ENCODE assay signal across 8 cellular contexts in the genomic region with DNA sequence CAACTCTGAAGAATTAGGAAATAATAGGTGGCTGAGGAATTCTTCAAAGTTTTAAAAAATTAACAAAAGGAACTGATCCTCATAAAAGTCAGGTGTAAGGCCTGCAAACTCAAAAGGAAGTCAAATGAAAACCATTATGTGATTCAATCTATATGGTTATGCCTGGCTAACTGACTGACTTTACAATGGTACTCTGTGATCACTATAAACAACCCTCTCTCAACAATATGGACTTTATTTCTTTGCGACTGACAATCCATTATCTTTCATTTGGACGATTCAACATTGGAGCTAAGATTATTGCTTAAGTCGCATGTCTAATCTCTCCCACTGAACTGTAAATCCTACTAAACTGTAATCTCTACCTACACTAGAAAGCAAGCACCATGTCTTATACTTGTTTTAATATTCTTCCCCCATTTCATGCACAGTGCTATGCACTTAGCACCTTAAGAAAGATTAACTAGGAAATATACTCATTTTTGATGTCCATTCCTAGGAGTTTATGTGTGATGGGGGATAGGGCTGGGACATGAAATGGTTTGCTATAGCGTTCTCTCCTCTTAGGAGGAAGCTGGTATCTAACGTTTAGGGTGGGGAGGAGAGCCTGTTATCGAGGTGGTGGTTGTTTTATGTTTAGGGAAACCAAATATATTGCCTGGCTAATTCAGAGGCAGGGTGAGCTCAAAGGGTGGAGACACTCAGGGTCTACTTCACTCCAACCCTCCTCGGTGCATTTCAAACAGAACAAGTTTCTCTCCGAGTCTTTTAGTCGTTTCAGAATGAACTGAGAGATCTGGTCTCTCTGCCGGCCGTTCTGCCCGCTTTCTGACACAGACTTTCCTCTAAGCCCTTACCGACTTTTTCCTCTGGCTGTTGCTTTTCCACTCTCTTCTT. TPM values are rescaled to one million over a fixed set of nuclear protein-coding genes. Genes with fewer than 3 reads are reported as not detected.
DNase-seq lines count a peak whose midpoint lies in the region; ATAC-seq and TF ChIP-seq lines count a peak whose summit lies in the region.

No MANE protein-coding gene starts in this region.

- no peaks in the 10 kb centered on the region for H3K27me3 Mint-ChIP-seq in stimulated activated naive B cell treated with anti-CD40 and anti-IgM and Interleukin-4, amounts not matched to agents 10 μg/mL and 1 μg/mL and 100 μg/mL, for 72 hours

- peak overlapping the region; percentile 94 for H3K27ac ChIP-seq in RWPE1
- H3K27ac ChIP-seq in caudate nucleus (ENCODE audit: low read depth, low read length): peak overlapping the region; percentile 98

- POLR2A ChIA-PET in RWPE1 (lab: Yijun Ruan, JAX; ENCODE audit: low non-redundant PET): interaction anchor here (0.5 to 0.6 kb wide), 3 partner anchors 28 to 140 kb away, joined by 3 to 4 read pairs (median 3); no protein-coding TSS in a partner anchor

- H3K27me3 ChIP-seq in kidney epithelial cell (ENCODE audit: control insufficient read depth, insufficient read depth, low read length): no peaks in the 10 kb centered on the region

- DNase-seq in stimulated activated CD4-positive, alpha-beta T cell treated with anti-CD3 and anti-CD28 coated beads, Interleukin-1b, Interleukin-23, amount 100 ng/mL, for 48 hours: peak; percentile 28
- no peak for DNase-seq in stimulated activated CD4-positive, alpha-beta T cell treated with anti-CD3 and anti-CD28 coated beads, Interleukin-12 subunit alpha, Interleukin-12 subunit beta, amount 100 ng/mL, for 4 hours
- DNase-seq in RWPE1 (ENCODE audit: low spot score): peak; percentile 28
- DNase-seq in caudate nucleus (lab: John Stamatoyannopoulos, UW): peak in 7 of 61 donors; percentile 15 to 46 (median 21)
- no peak for DNase-seq in kidney epithelial cell (ENCODE audit: low read depth)
- no peak for DNase-seq in stimulated activated naive B cell treated with anti-CD40 and anti-IgM and Interleukin-4, amounts not matched to agents 10 μg/mL and 1 μg/mL and 100 μg/mL, for 72 hours
- no peak for DNase-seq in putamen (ENCODE audit: low spot score)

- peaks cover 5 to 9% of the 10 kb centered on the region in 2 donors for H3K36me3 Mint-ChIP-seq in stimulated activated naive B cell treated with anti-CD40 and anti-IgM and Interleukin-4, amounts not matched to agents 10 μg/mL and 1 μg/mL and 100 μg/mL, for 72 hours

- H3K9me3 Mint-ChIP-seq in stimulated activated naive B cell treated with anti-CD40 and anti-IgM and Interleukin-4, amounts not matched to agents 10 μg/mL and 1 μg/mL and 100 μg/mL, for 72 hours: no peaks in the 10 kb centered on the region

- ATAC-seq in stimulated activated naive B cell treated with anti-CD40 and anti-IgM and Interleukin-4, amounts not matched to agents 10 μg/mL and 1 μg/mL and 100 μg/mL, for 72 hours (replicated peaks): peak in 1 of 2 donors; percentile 5
- ATAC-seq in GM18519 (IDR thresholded peaks at IDR 0.05; ENCODE audit: low FRiP score, unreplicated experiment): no peak

- H3K4me1 Mint-ChIP-seq in stimulated activated naive B cell treated with anti-CD40 and anti-IgM and Interleukin-4, amounts not matched to agents 10 μg/mL and 1 μg/mL and 100 μg/mL, for 72 hours: peaks cover 41 to 58% of the 10 kb centered on the region in 2 donors

- TF ChIP-seq CTCF in RWPE1 (conservative IDR thresholded peaks at IDR 0.05; ENCODE audit: low read depth) (no peak), kidney epithelial cell (IDR thresholded peaks at IDR 0.05; ENCODE audit: insufficient read depth, low read length, poor library complexity, severe bottlenecking) (no peak)

- CTCF ChIA-PET in RWPE1 (lab: Yijun Ruan, JAX): interaction anchor here (0.6 to 0.7 kb wide), 3 partner anchors 16 to 33 kb away, joined by 3 to 7 read pairs (median 3); no protein-coding TSS in a partner anchor

- H3K27ac Mint-ChIP-seq in stimulated activated naive B cell treated with anti-CD40 and anti-IgM and Interleukin-4, amounts not matched to agents 10 μg/mL and 1 μg/mL and 100 μg/mL, for 72 hours: peak overlapping the region; percentile 92

- H3K4me3 ChIP-seq in kidney epithelial cell (ENCODE audit: low read depth, low read length): peak overlapping the region; percentile 87

- peak overlapping the region; percentile 93 to 95 for H3K4me3 Mint-ChIP-seq in stimulated activated naive B cell treated with anti-CD40 and anti-IgM and Interleukin-4, amounts not matched to agents 10 μg/mL and 1 μg/mL and 100 μg/mL, for 72 hours

- no peaks in the 10 kb centered on the region for H3K36me3 ChIP-seq in kidney epithelial cell (ENCODE audit: control insufficient read depth, insufficient read depth, low read length)

RNA-seq across cellular contexts. Expression of a gene that starts 1.3 kb away (rescaled TPM):
- 22.3 and 23.7 TPM in 2 replicates for total RNA-seq in kidney epithelial cell

RNA-seq across cellular contexts. Expression of a gene that starts 48.1 kb away (rescaled TPM):
- 177 and 317 TPM in 2 replicates for total RNA-seq in kidney epithelial cell

Comparison
In these comparisons a context has a peak if more than half of its experiments do, and no peak if none do; other contexts are left out.
1. DNase-seq: peak in stimulated activated CD4-positive, alpha-beta T cell treated with anti-CD3 and anti-CD28 coated beads, Interleukin-1b, Interleukin-23, amount 100 ng/mL, for 48 hours (single experiment) and RWPE1 (single experiment); none in stimulated activated CD4-positive, alpha-beta T cell treated with anti-CD3 and anti-CD28 coated beads, Interleukin-12 subunit alpha, Interleukin-12 subunit beta, amount 100 ng/mL, for 4 hours (single experiment), kidney epithelial cell (single experiment), stimulated activated naive B cell treated with anti-CD40 and anti-IgM and Interleukin-4, amounts not matched to agents 10 μg/mL and 1 μg/mL and 100 μg/mL, for 72 hours (single experiment) and putamen (single experiment).